In the genomic region with DNA sequence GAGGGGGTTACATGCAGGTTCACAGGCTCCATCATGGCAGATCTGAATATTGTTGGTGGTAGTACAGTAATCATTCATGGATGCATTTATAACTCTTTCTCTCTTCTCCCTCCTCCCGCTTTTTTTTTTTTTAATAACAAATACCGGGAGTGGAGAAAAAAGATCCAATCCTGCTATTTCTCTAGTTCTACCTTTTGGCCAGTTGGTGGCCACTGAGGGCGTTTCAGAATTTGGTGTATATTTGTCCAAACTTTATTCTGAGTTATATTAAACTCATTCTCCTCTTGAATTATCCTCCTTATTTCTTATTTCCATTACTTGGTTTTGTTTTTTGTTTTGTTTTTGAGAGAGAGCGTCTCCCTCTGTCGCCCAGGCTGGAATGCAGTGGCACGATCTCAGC, we compare ENCODE assay signal across 2 cellular contexts.
TF ChIP-seq lines count a peak whose summit lies in the region.

No MANE protein-coding gene starts in this region.

TF ChIP-seq in SK-N-SH, 30 proteins besides CTCF, POLR2A, EP300 and RAD21:
- TF ChIP-seq, protein P1, sequence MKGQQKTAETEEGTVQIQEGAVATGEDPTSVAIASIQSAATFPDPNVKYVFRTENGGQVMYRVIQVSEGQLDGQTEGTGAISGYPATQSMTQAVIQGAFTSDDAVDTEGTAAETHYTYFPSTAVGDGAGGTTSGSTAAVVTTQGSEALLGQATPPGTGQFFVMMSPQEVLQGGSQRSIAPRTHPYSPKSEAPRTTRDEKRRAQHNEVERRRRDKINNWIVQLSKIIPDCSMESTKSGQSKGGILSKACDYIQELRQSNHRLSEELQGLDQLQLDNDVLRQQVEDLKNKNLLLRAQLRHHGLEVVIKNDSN (IDR thresholded peaks at IDR 0.05; ENCODE audit: borderline replicate concordance, low read depth) = no peak
- TF ChIP-seq RFX5 (IDR thresholded peaks at IDR 0.05; ENCODE audit: low read length) (no peak), POLR2AphosphoS5 (IDR thresholded peaks at IDR 0.05; ENCODE audit: low read depth, low read length) (no peak), RXRA (IDR thresholded peaks at IDR 0.05; ENCODE audit: borderline replicate concordance, low read depth) (no peak)
- TF ChIP-seq, protein P2, sequence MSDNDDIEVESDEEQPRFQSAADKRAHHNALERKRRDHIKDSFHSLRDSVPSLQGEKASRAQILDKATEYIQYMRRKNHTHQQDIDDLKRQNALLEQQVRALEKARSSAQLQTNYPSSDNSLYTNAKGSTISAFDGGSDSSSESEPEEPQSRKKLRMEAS (IDR thresholded peaks at IDR 0.05; ENCODE audit: low read depth) = no peak

TF ChIP-seq in SK-N-SH treated with all-trans-retinoic acid at 6 μM for 48 hours, 23 proteins besides CTCF, POLR2A, EP300 and RAD21:
- TF ChIP-seq ISL1 (CRISPR knock-in tag; IDR thresholded peaks at IDR 0.05) = no peak
- TF ChIP-seq, protein P3, sequence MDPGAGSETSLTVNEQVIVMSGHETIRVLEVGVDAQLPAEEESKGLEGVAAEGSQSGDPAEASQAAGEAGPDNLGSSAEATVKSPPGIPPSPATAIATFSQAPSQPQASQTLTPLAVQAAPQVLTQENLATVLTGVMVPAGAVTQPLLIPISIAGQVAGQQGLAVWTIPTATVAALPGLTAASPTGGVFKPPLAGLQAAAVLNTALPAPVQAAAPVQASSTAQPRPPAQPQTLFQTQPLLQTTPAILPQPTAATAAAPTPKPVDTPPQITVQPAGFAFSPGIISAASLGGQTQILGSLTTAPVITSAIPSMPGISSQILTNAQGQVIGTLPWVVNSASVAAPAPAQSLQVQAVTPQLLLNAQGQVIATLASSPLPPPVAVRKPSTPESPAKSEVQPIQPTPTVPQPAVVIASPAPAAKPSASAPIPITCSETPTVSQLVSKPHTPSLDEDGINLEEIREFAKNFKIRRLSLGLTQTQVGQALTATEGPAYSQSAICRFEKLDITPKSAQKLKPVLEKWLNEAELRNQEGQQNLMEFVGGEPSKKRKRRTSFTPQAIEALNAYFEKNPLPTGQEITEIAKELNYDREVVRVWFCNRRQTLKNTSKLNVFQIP (CRISPR knock-in tag; IDR thresholded peaks at IDR 0.05; ENCODE audit: borderline replicate concordance, low read depth) = no peak
- TF ChIP-seq BACH2 (CRISPR knock-in tag; IDR thresholded peaks at IDR 0.05; ENCODE audit: borderline replicate concordance) = no peak
- TF ChIP-seq ZNF8 (CRISPR knock-in tag; IDR thresholded peaks at IDR 0.05) = no peak
- TF ChIP-seq ESRRG (CRISPR knock-in tag; IDR thresholded peaks at IDR 0.05) = no peak
- TF ChIP-seq PPARA (CRISPR knock-in tag; IDR thresholded peaks at IDR 0.05; ENCODE audit: borderline replicate concordance) = no peak
- no peak for TF ChIP-seq OSR1 (CRISPR knock-in tag; IDR thresholded peaks at IDR 0.05)
- no peak for TF ChIP-seq ARNTL (CRISPR knock-in tag; IDR thresholded peaks at IDR 0.05; ENCODE audit: borderline replicate concordance, low read depth)
- TF ChIP-seq SNAI2 (CRISPR knock-in tag; IDR thresholded peaks at IDR 0.05) = no peak
- TF ChIP-seq ZNF565 (CRISPR knock-in tag; conservative IDR thresholded peaks at IDR 0.05; ENCODE audit: low read depth) = no peak
- TF ChIP-seq, protein P4, sequence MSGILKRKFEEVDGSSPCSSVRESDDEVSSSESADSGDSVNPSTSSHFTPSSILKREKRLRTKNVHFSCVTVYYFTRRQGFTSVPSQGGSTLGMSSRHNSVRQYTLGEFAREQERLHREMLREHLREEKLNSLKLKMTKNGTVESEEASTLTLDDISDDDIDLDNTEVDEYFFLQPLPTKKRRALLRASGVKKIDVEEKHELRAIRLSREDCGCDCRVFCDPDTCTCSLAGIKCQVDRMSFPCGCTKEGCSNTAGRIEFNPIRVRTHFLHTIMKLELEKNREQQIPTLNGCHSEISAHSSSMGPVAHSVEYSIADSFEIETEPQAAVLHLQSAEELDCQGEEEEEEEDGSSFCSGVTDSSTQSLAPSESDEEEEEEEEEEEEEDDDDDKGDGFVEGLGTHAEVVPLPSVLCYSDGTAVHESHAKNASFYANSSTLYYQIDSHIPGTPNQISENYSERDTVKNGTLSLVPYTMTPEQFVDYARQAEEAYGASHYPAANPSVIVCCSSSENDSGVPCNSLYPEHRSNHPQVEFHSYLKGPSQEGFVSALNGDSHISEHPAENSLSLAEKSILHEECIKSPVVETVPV (CRISPR knock-in tag; IDR thresholded peaks at IDR 0.05) = no peak
- TF ChIP-seq RARB (CRISPR knock-in tag; IDR thresholded peaks at IDR 0.05) = no peak
- no peak for TF ChIP-seq ZFP3 (CRISPR knock-in tag; IDR thresholded peaks at IDR 0.05)
- TF ChIP-seq, protein P5, sequence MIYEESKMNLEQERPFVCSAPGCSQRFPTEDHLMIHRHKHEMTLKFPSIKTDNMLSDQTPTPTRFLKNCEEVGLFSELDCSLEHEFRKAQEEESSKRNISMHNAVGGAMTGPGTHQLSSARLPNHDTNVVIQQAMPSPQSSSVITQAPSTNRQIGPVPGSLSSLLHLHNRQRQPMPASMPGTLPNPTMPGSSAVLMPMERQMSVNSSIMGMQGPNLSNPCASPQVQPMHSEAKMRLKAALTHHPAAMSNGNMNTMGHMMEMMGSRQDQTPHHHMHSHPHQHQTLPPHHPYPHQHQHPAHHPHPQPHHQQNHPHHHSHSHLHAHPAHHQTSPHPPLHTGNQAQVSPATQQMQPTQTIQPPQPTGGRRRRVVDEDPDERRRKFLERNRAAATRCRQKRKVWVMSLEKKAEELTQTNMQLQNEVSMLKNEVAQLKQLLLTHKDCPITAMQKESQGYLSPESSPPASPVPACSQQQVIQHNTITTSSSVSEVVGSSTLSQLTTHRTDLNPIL (CRISPR knock-in tag; IDR thresholded peaks at IDR 0.05; ENCODE audit: low read depth) = no peak
- TF ChIP-seq, protein P6, sequence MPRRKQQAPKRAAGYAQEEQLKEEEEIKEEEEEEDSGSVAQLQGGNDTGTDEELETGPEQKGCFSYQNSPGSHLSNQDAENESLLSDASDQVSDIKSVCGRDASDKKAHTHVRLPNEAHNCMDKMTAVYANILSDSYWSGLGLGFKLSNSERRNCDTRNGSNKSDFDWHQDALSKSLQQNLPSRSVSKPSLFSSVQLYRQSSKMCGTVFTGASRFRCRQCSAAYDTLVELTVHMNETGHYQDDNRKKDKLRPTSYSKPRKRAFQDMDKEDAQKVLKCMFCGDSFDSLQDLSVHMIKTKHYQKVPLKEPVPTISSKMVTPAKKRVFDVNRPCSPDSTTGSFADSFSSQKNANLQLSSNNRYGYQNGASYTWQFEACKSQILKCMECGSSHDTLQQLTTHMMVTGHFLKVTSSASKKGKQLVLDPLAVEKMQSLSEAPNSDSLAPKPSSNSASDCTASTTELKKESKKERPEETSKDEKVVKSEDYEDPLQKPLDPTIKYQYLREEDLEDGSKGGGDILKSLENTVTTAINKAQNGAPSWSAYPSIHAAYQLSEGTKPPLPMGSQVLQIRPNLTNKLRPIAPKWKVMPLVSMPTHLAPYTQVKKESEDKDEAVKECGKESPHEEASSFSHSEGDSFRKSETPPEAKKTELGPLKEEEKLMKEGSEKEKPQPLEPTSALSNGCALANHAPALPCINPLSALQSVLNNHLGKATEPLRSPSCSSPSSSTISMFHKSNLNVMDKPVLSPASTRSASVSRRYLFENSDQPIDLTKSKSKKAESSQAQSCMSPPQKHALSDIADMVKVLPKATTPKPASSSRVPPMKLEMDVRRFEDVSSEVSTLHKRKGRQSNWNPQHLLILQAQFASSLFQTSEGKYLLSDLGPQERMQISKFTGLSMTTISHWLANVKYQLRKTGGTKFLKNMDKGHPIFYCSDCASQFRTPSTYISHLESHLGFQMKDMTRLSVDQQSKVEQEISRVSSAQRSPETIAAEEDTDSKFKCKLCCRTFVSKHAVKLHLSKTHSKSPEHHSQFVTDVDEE (CRISPR knock-in tag; IDR thresholded peaks at IDR 0.05) = no peak
- no peak for TF ChIP-seq ZFP30 (CRISPR knock-in tag; IDR thresholded peaks at IDR 0.05)
- TF ChIP-seq TCF4 (CRISPR knock-in tag; IDR thresholded peaks at IDR 0.05; ENCODE audit: borderline replicate concordance) = no peak
- TF ChIP-seq GLIS3 (CRISPR knock-in tag; IDR thresholded peaks at IDR 0.05) = no peak
- TF ChIP-seq ZC3H10 (CRISPR knock-in tag; IDR thresholded peaks at IDR 0.05) = no peak
- TF ChIP-seq ZNF70 (CRISPR knock-in tag; IDR thresholded peaks at IDR 0.05) = no peak
